Comparison of ENCODE assay signal across 8 cellular contexts in the genomic region with DNA sequence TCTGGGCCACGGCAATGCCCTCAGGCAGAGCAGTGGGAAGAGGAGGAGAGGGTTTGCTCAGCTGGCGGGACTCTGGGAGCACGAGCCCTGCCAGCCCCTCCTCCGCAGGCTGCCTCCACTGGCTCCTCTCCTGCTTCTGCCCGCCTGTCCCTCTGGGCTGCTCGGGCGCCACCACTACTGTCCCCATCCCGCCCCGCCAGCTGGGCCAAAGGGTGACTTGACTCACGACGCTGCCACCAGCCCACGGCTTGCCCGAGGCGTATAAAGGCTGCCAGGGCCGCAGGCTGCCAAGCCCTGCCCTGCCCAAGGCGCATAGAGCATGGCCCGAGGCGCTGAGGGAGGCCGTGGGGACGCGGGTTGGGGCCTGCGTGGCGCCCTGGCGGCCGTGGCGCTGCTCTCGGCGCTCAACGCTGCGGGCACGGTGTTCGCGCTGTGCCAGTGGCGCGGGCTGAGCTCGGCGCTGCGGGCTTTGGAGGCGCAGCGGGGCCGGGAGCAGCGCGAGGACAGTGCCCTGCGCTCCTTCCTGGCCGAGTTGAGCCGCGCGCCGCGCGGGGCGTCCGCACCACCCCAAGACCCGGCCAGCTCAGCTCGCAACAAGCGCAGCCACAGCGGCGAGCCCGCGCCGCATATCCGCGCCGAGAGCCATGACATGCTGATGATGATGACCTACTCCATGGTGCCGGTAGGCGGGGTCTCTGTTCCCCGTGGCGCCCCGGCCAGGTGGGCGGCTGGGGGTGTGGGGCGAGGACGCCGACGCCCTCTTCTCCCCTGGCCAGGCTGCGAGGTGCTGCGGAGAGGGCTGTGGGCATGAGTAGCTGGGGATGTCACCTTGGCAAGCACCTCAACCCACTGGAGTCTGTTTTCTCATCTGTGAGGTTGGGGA. TPM values are rescaled to one million over a fixed set of nuclear protein-coding genes. Genes with fewer than 3 reads are reported as not detected.
A peak's percentile ranks its signal among the peaks of the same experiment; 100 is the strongest.
DNase-seq lines count a peak whose midpoint lies in the region; ATAC-seq and TF ChIP-seq lines count a peak whose summit lies in the region.

A gene (plus strand): TSS at position 290 of the 883 bp plus-strand sequence. CDS start 30 bp downstream, at position 320.

- no peaks in the 10 kb centered on the region for H3K36me3 Mint-ChIP-seq in chondrocyte (ENCODE audit: low read depth)

- TF ChIP-seq CTCF in chondrocyte (IDR thresholded peaks at IDR 0.05) (peak; percentile 21), subcutaneous adipose tissue (IDR thresholded peaks at IDR 0.05; ENCODE audit: low read depth) (no peak)

- H3K4me3 ChIP-seq in effector memory CD4-positive, alpha-beta T cell (ENCODE audit: insufficient read depth, low read depth, low read length, poor library complexity, severe bottlenecking), result no peak within 1 kb of the TSS

- peaks cover 17% of the 10 kb centered on the region for H3K27me3 Mint-ChIP-seq in chondrocyte (ENCODE audit: low read depth)

- ATAC-seq in left lobe of liver (peak; percentile 90), HG02623 (IDR thresholded peaks at IDR 0.05; ENCODE audit: unreplicated experiment) (no peak), HG03342 (IDR thresholded peaks at IDR 0.05; ENCODE audit: unreplicated experiment) (no peak)

- H3K36me3 ChIP-seq in effector memory CD4-positive, alpha-beta T cell (ENCODE audit: control insufficient read depth, insufficient read depth, low read length), result no peaks in the 10 kb centered on the region

- H3K4me1 Mint-ChIP-seq in chondrocyte (ENCODE audit: low read depth), result no peaks in the 10 kb centered on the region

- DNase-seq in NCI-H1417 (lab: John Stamatoyannopoulos, UW) (peak in 2 of 3 experiments; percentile 63 to 78), NCI-H1417 treated with DMSO at 0.1 percent for 48 hours (lab: John Stamatoyannopoulos, UW) (no peak), chondrocyte (ENCODE audit: low spot score) (no peak), left lobe of liver (ENCODE audit: low spot score) (peak; percentile 52)
- no peak for DNase-seq in effector memory CD4-positive, alpha-beta T cell

- no peaks in the 10 kb centered on the region for H3K4me1 ChIP-seq in effector memory CD4-positive, alpha-beta T cell (ENCODE audit: control insufficient read depth, insufficient read depth, low read length, poor library complexity, severe bottlenecking)

- H3K27me3 ChIP-seq in effector memory CD4-positive, alpha-beta T cell (replicated peaks; ENCODE audit: control insufficient read depth, insufficient read depth, low read length, poor library complexity, severe bottlenecking), result no peaks in the 10 kb centered on the region

- H3K27ac Mint-ChIP-seq in chondrocyte (ENCODE audit: unreplicated experiment), result no peak within 1 kb of the TSS

- no peaks in the 10 kb centered on the region for H3K9me3 ChIP-seq in effector memory CD4-positive, alpha-beta T cell (ENCODE audit: control insufficient read depth, low read length)

- H3K27ac ChIP-seq in effector memory CD4-positive, alpha-beta T cell (ENCODE audit: insufficient read depth, low read length, poor library complexity, severe bottlenecking), result no peak within 1 kb of the TSS

- peak within 1 kb of the TSS; percentile 43 for H3K4me3 Mint-ChIP-seq in chondrocyte (ENCODE audit: unreplicated experiment)

- no peaks in the 10 kb centered on the region for H3K9me3 Mint-ChIP-seq in chondrocyte (ENCODE audit: low read depth)

RNA-seq across cellular contexts. Expression of the gene that starts here (rescaled TPM):
- 0.29 to 0.41 TPM (median 0.35 TPM) in 3 replicates for total RNA-seq in chondrocyte
- total RNA-seq in left lobe of liver, result 0.60 TPM
- total RNA-seq in subcutaneous adipose tissue, result 10 to 100 TPM; 36.2 to 86.1 (median 60.0) TPM

Comparison
In these comparisons a context has a peak if more than half of its experiments do, and no peak if none do; other contexts are left out.
1. RNA of the gene that starts here (total RNA-seq): 36.2 to 86.1 TPM in subcutaneous adipose tissue; 0.60 TPM in left lobe of liver (single experiment) and 0.29 to 0.41 TPM in chondrocyte; every median in the first group is over 10 times any median in the second.
2. DNase-seq: peak in NCI-H1417 (2 of 3); none in NCI-H1417 treated with DMSO at 0.1 percent for 48 hours (single experiment), chondrocyte (single experiment) and effector memory CD4-positive, alpha-beta T cell (0 of 3).
3. Peak in DNase-seq and ATAC-seq in left lobe of liver; RNA of the gene not detected or under 1 TPM.